Comparison of ENCODE assay signal across 27 cellular contexts in the genomic region with DNA sequence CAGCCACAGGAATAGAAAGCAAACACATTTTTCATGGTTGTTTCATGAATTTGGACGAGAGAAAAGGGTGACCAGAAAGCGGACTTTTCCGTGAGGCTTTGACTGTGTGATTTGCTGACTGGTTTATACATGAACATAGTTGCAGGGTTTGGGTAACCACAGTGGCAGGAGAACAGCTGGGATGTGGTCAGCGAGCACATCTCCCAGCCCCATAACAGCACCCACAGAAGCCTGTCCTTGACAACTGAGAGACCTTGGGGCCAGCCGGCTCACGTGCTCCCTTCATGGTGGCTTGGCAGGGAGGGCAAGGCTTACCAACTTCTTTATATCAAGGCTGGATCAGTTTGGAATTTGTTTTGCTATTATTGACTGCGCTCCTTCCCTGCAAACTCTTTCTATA. TPM values are rescaled to one million over a fixed set of nuclear protein-coding genes. Genes with fewer than 3 reads are reported as not detected.
"Had no signal": no experiment of that assay in that cellular context is flagged by ENCODE, and none has a peak within 500 bp of the region (broad histone marks: within the 10 kb centered on the region; RNA-seq: fewer than 3 reads in every experiment).

No MANE protein-coding gene starts in this region.

- H3K4me3 ChIP-seq: ascending aorta, body of pancreas, Peyer's patch had no signal

- H3K27ac Mint-ChIP-seq: activated B cell treated with CpG ODN at 0.5 μM for 24 hours; activated CD4-positive, alpha-beta T cell treated with anti-CD3 and anti-CD28 coated beads, Interleukin-2, amount 10 ng/mL, durations not matched to agents 24 days and 14 days; activated CD8-positive, alpha-beta memory T cell treated with anti-CD3 and anti-CD28 coated beads, Interleukin-2, amount 10 ng/mL, durations not matched to agents 7 days and 5 days; activated naive CD4-positive, alpha-beta T cell treated with anti-CD3 and anti-CD28 coated beads, Interleukin-2, amount 50 U/mL, for 72 hours; activated naive CD8-positive, alpha-beta T cell treated with anti-CD3 and anti-CD28 coated beads, Interleukin-2, amount 50 U/mL, for 24 hours; activated T-cell treated with anti-CD3 and anti-CD28 coated beads, Interleukin-2, amount 50 U/mL, for 24 hours; activated T-helper 1 cell treated with anti-CD3 and anti-CD28 coated beads, Interleukin-12 subunit alpha, Interleukin-12 subunit beta, Interleukin-2, Interleukin-4 antibody, amounts not matched to agents 30 ng/mL and 10 ng/mL and 1 ng/mL, durations not matched to agents 14 hours and 24 hours and 36 hours; T-cell had no signal

- H3K9me3 ChIP-seq: ascending aorta, body of pancreas, Peyer's patch had no signal

- H3K36me3 ChIP-seq: ascending aorta, Peyer's patch had no signal

- H3K4me1 Mint-ChIP-seq: activated B cell treated with CpG ODN at 0.5 μM for 24 hours; activated CD4-positive, alpha-beta T cell treated with anti-CD3 and anti-CD28 coated beads, Interleukin-2, amount 10 ng/mL, durations not matched to agents 24 days and 14 days; activated naive CD8-positive, alpha-beta T cell treated with anti-CD3 and anti-CD28 coated beads, Interleukin-2, amount 50 U/mL, for 24 hours; T-cell had no signal

- H3K27ac ChIP-seq: ascending aorta, body of pancreas, Peyer's patch had no signal

- H3K36me3 Mint-ChIP-seq: activated CD8-positive, alpha-beta memory T cell treated with anti-CD3 and anti-CD28 coated beads, Interleukin-2, amount 10 ng/mL, durations not matched to agents 7 days and 5 days; activated naive CD4-positive, alpha-beta T cell treated with anti-CD3 and anti-CD28 coated beads, Interleukin-2, amount 50 U/mL, for 72 hours; T-cell had no signal

- ATAC-seq: activated CD8-positive, alpha-beta memory T cell treated with anti-CD3 and anti-CD28 coated beads, Interleukin-2, amount 10 ng/mL, durations not matched to agents 7 days and 5 days; activated naive CD4-positive, alpha-beta T cell treated with anti-CD3 and anti-CD28 coated beads, Interleukin-2, amount 50 U/mL, for 72 hours; activated naive CD8-positive, alpha-beta T cell treated with anti-CD3 and anti-CD28 coated beads, Interleukin-2, amount 50 U/mL, for 24 hours; body of pancreas; T-cell had no signal

- H3K4me3 Mint-ChIP-seq: activated B cell treated with CpG ODN at 0.5 μM for 24 hours; activated CD4-positive, alpha-beta T cell treated with anti-CD3 and anti-CD28 coated beads, Interleukin-2, amount 10 ng/mL, durations not matched to agents 24 days and 14 days; activated CD8-positive, alpha-beta memory T cell treated with anti-CD3 and anti-CD28 coated beads, Interleukin-2, amount 10 ng/mL, durations not matched to agents 7 days and 5 days; activated naive CD8-positive, alpha-beta T cell treated with anti-CD3 and anti-CD28 coated beads, Interleukin-2, amount 50 U/mL, for 24 hours; activated T-cell treated with anti-CD3 and anti-CD28 coated beads, Interleukin-2, amount 50 U/mL, for 24 hours; activated T-helper 1 cell treated with anti-CD3 and anti-CD28 coated beads, Interleukin-12 subunit alpha, Interleukin-12 subunit beta, Interleukin-2, Interleukin-4 antibody, amounts not matched to agents 30 ng/mL and 10 ng/mL and 1 ng/mL, durations not matched to agents 14 hours and 24 hours and 36 hours; T-cell had no signal

- H3K27me3 ChIP-seq: ascending aorta, body of pancreas, Peyer's patch had no signal

- H3K9me3 Mint-ChIP-seq: activated CD4-positive, alpha-beta T cell treated with anti-CD3 and anti-CD28 coated beads, Interleukin-2, amount 10 ng/mL, durations not matched to agents 24 days and 14 days; activated naive CD4-positive, alpha-beta T cell treated with anti-CD3 and anti-CD28 coated beads, Interleukin-2, amount 50 U/mL, for 72 hours; activated naive CD8-positive, alpha-beta T cell treated with anti-CD3 and anti-CD28 coated beads, Interleukin-2, amount 50 U/mL, for 24 hours; activated T-cell treated with anti-CD3 and anti-CD28 coated beads, Interleukin-2, amount 50 U/mL, for 24 hours; activated T-helper 1 cell treated with anti-CD3 and anti-CD28 coated beads, Interleukin-12 subunit alpha, Interleukin-12 subunit beta, Interleukin-2, Interleukin-4 antibody, amounts not matched to agents 30 ng/mL and 10 ng/mL and 1 ng/mL, durations not matched to agents 14 hours and 24 hours and 36 hours had no signal

- H3K4me1 ChIP-seq: ascending aorta, body of pancreas, Peyer's patch had no signal

- DNase-seq: activated B cell treated with CpG ODN at 0.5 μM for 24 hours; activated CD4-positive, alpha-beta T cell treated with anti-CD3 and anti-CD28 coated beads for 1 hour; activated CD4-positive, alpha-beta T cell treated with anti-CD3 and anti-CD28 coated beads, Interleukin-2, amount 10 ng/mL, durations not matched to agents 24 days and 14 days; activated CD4-positive, alpha-beta T cell treated with anti-CD3 and anti-CD28 coated beads, Interleukin-2, amount 50 U/mL, for 48 hours; activated CD8-positive, alpha-beta memory T cell treated with anti-CD3 and anti-CD28 coated beads, Interleukin-2, amount 10 ng/mL, durations not matched to agents 7 days and 5 days; activated effector memory CD4-positive, alpha-beta T cell treated with Interleukin-2 at 50 U/mL for 16 hours; activated naive CD4-positive, alpha-beta T cell; activated naive CD8-positive, alpha-beta T cell treated with anti-CD3 and anti-CD28 coated beads, Interleukin-2, amount 50 U/mL, for 24 hours; activated T-cell treated with anti-CD3 and anti-CD28 coated beads, Interleukin-2, amount 50 U/mL, for 24 hours; amniotic stem cell; body of pancreas; central memory CD4-positive, alpha-beta T cell; Kasumi-1; NCI-H1105 treated with DMSO at 0.1 percent for 48 hours; NCI-H1436 treated with DMSO at 0.1 percent for 48 hours; NCI-H187; NCI-H2081; NCI-H510A treated with DMSO at 0.1 percent for 48 hours; NCI-H69; Peyer's patch; SHP77 treated with DMSO at 0.1 percent for 48 hours; T-cell; T1000 had no signal

RNA-seq across cellular contexts. Expression of a gene that starts 13.2 kb away (rescaled TPM):
- total RNA-seq: activated B cell treated with CpG ODN at 0.5 μM for 24 hours, M059J had no signal
